In genomic region chr7:156585926-156586325, GRCh38 we compare ENCODE assay signal across 8 cellular contexts. TPM values are rescaled to one million over a fixed set of nuclear protein-coding genes. Genes with fewer than 3 reads are reported as not detected.
"Had no signal": no experiment of that assay in that cellular context is flagged by ENCODE, and none has a peak within 500 bp of the region (broad histone marks: within the 10 kb centered on the region; RNA-seq: fewer than 3 reads in every experiment).

No MANE protein-coding gene starts in this region.

- H2AFZ ChIP-seq: GM23248 had no signal

- DNase-seq: GM23248, GOT3, HCEC 1CT, HFFc6 had no signal

- H3K9ac ChIP-seq: GM23248 had no signal

- H3K27ac ChIP-seq: GM23248, HL-60 had no signal

- H3K4me3 Mint-ChIP-seq: HFFc6, IgD-negative memory B cell had no signal

- H3K27ac Mint-ChIP-seq: HFFc6, IgD-negative memory B cell had no signal

- H3K4me1 Mint-ChIP-seq: IgD-negative memory B cell had no signal

- ATAC-seq: HepG2 had no signal

- H3K4me3 ChIP-seq: GM23248 had no signal

- FAIRE-seq: H54, HepG2 had no signal

RNA-seq across cellular contexts. Expression of gene RNF32, which starts 54.6 kb away (rescaled TPM):
- total RNA-seq: HepG2 had no signal
- polyA plus RNA-seq: HepG2 had no signal
